Comparison of ENCODE assay signal across 14 cellular contexts in genomic region chr7:7202375-7202720, GRCh38. TPM values are rescaled to one million over a fixed set of nuclear protein-coding genes. Genes with fewer than 3 reads are reported as not detected.
DNase-seq lines count a peak whose midpoint lies in the region; ATAC-seq, FAIRE-seq and TF ChIP-seq lines count a peak whose summit lies in the region.
"Had no signal": no experiment of that assay in that cellular context is flagged by ENCODE, and none has a peak within 500 bp of the region (broad histone marks: within the 10 kb centered on the region; RNA-seq: fewer than 3 reads in every experiment).

No MANE protein-coding gene starts in this region.

- H2BK120ac ChIP-seq in trophoblast cell (ENCODE audit: insufficient read depth, low read length, poor library complexity), result no peak overlapping the region

- H2BK12ac ChIP-seq in trophoblast cell (ENCODE audit: low read length), result no peak overlapping the region

- CTCF ChIA-PET in activated CD4-positive, alpha-beta T cell treated with anti-CD3 and anti-CD28 coated beads, Interleukin-2, amount 10 ng/mL, durations not matched to agents 7 days and 5 days (lab: Charles Lee), result interaction anchor here (0.8 to 1.1 kb wide), 2 partner anchors 9 to 19 kb away, joined by 3 read pairs; no protein-coding TSS in a partner anchor

- H4K12ac ChIP-seq in trophoblast cell (ENCODE audit: low read depth, low read length), result no peak overlapping the region

- H3K36me3 ChIP-seq in MM.1S (replicated peaks; ENCODE audit: insufficient read depth, low read length) (no peaks in the 10 kb centered on the region), ectodermal cell (ENCODE audit: control insufficient read depth, insufficient read depth, low read length) (no peaks in the 10 kb centered on the region), trophoblast cell (ENCODE audit: control insufficient read depth in 1 of 2, insufficient read depth in 2 of 2, low read length in 2 of 2) (no peaks in the 10 kb centered on the region), pancreas (no peaks in the 10 kb centered on the region)
- H3K36me3 ChIP-seq: transverse colon had no signal

- H3K9ac ChIP-seq in MM.1S (ENCODE audit: low read length) (no peak overlapping the region), trophoblast cell (ENCODE audit: low read length) (no peak overlapping the region)

- no peak for FAIRE-seq in pancreas (lab: Jason Lieb, UNC)
- FAIRE-seq: A549, D721Med had no signal

- H3K79me1 ChIP-seq in trophoblast cell (ENCODE audit: low read length), result peaks cover 5% of the 10 kb centered on the region

- no peaks in the 10 kb centered on the region for H4K20me1 ChIP-seq in MM.1S (ENCODE audit: insufficient read depth, low read length)

- no peak overlapping the region for H2BK5ac ChIP-seq in trophoblast cell (ENCODE audit: low read depth, low read length, poor library complexity)

- no peak overlapping the region for H2AFZ ChIP-seq in MM.1S (ENCODE audit: low read length)
- H2AFZ ChIP-seq in trophoblast cell (ENCODE audit: insufficient read depth, low read length, poor library complexity), result no peak overlapping the region

- peak overlapping the region; percentile 4 for H4K91ac ChIP-seq in trophoblast cell (ENCODE audit: low read depth, low read length)

- no peak overlapping the region for H2AK5ac ChIP-seq in trophoblast cell (ENCODE audit: low read length)

- H3K27ac ChIP-seq in MM.1S (ENCODE audit: low read length) (peak overlapping the region; percentile 73; the same call in 1 of the 2 replicates), ectodermal cell (ENCODE audit: insufficient read depth, low read depth, low read length, poor library complexity, severe bottlenecking) (peak overlapping the region; percentile 80), trophoblast cell (ENCODE audit: low read depth, low read length) (no peak overlapping the region), pancreas (no peak overlapping the region)
- H3K27ac ChIP-seq: A549, coronary artery had no signal

- POLR2A ChIA-PET in activated CD4-positive, alpha-beta T cell treated with anti-CD3 and anti-CD28 coated beads, Interleukin-2, amount 10 ng/mL, durations not matched to agents 7 days and 5 days (lab: Charles Lee), result no interaction called here

- H3K9me3 ChIP-seq in MM.1S (replicated peaks; ENCODE audit: insufficient read depth, low read length) (no peaks in the 10 kb centered on the region), ectodermal cell (ENCODE audit: control insufficient read depth, low read length) (no peaks in the 10 kb centered on the region), trophoblast cell (ENCODE audit: insufficient read depth, low read depth, low read length) (no peaks in the 10 kb centered on the region), pancreas (no peaks in the 10 kb centered on the region)
- H3K9me3 ChIP-seq: A549 had no signal

- H3K18ac ChIP-seq in trophoblast cell (ENCODE audit: low read length), result no peak overlapping the region

- peaks cover 51% of the 10 kb centered on the region for H3K36me3 Mint-ChIP-seq in activated CD4-positive, alpha-beta T cell treated with anti-CD3 and anti-CD28 coated beads, Interleukin-2, amount 10 ng/mL, durations not matched to agents 7 days and 5 days (ENCODE audit: low read depth)

- no peak for ATAC-seq in pancreas
- ATAC-seq: A549 had no signal

- H3K79me2 ChIP-seq in MM.1S (ENCODE audit: low read length) (peaks cover 77% of the 10 kb centered on the region), trophoblast cell (ENCODE audit: control insufficient read depth, insufficient read depth, low read length, poor library complexity) (peaks cover 8% of the 10 kb centered on the region)

- no peaks in the 10 kb centered on the region for H3K27me3 Mint-ChIP-seq in activated CD4-positive, alpha-beta T cell treated with anti-CD3 and anti-CD28 coated beads, Interleukin-2, amount 10 ng/mL, durations not matched to agents 7 days and 5 days
- H3K27me3 Mint-ChIP-seq: activated CD4-positive, alpha-beta memory T cell treated with anti-CD3 and anti-CD28 coated beads for 36 hours had no signal

- H3K4me3 Mint-ChIP-seq in activated CD4-positive, alpha-beta T cell treated with anti-CD3 and anti-CD28 coated beads, Interleukin-2, amount 10 ng/mL, durations not matched to agents 7 days and 5 days, result peak overlapping the region; percentile 41

- H3K9me2 ChIP-seq in MM.1S (replicated peaks; ENCODE audit: insufficient read depth, low read length), result no peaks in the 10 kb centered on the region

- peak overlapping the region; percentile 39 for H3K27ac Mint-ChIP-seq in activated CD4-positive, alpha-beta T cell treated with anti-CD3 and anti-CD28 coated beads, Interleukin-2, amount 10 ng/mL, durations not matched to agents 7 days and 5 days

- H3K4me1 Mint-ChIP-seq in activated CD4-positive, alpha-beta T cell treated with anti-CD3 and anti-CD28 coated beads, Interleukin-2, amount 10 ng/mL, durations not matched to agents 7 days and 5 days, result peaks cover 82% of the 10 kb centered on the region

- H3K4me2 ChIP-seq in MM.1S (ENCODE audit: low read depth, low read length) (peak overlapping the region; percentile 80; the same call in 1 of the 2 replicates), trophoblast cell (ENCODE audit: low read length) (no peak overlapping the region)
- H3K4me2 ChIP-seq: A549 had no signal

- no peak overlapping the region for H3K23ac ChIP-seq in trophoblast cell (ENCODE audit: low read length)

- intact Hi-C loops in pancreas (cut with DNase I), result no loop called here

- H3K14ac ChIP-seq in trophoblast cell (ENCODE audit: low read length), result no peak overlapping the region

- peaks cover 29% of the 10 kb centered on the region for H3F3A ChIP-seq in MM.1S (ENCODE audit: insufficient read depth, low read length)

- DNase-seq in activated CD4-positive, alpha-beta T cell treated with anti-CD3 and anti-CD28 coated beads, Interleukin-2, amount 10 ng/mL, durations not matched to agents 7 days and 5 days, result no peak
- DNase-seq in activated CD4-positive, alpha-beta T cell treated with anti-CD3 and anti-CD28 coated beads, Interleukin-2, amount 50 U/mL, for 48 hours, result no peak
- DNase-seq in MM.1S (no peak), trophoblast cell (no peak), NK-92 (lab: John Stamatoyannopoulos, UW; ENCODE audit: unreplicated experiment) (no peak), pancreas (no peak), mesenteric fat pad (ENCODE audit: low spot score) (no peak)
- DNase-seq: activated CD4-positive, alpha-beta memory T cell treated with anti-CD3 and anti-CD28 coated beads for 36 hours; stimulated activated CD4-positive, alpha-beta T cell treated with anti-CD3 and anti-CD28 coated beads, Interleukin-12 subunit alpha, Interleukin-12 subunit beta, amount 100 ng/mL, for 4 hours; transverse colon had no signal

- H3K27me3 ChIP-seq in MM.1S (replicated peaks; ENCODE audit: insufficient read depth, low read length) (no peaks in the 10 kb centered on the region), ectodermal cell (ENCODE audit: control insufficient read depth, insufficient read depth, low read length, poor library complexity, severe bottlenecking) (no peaks in the 10 kb centered on the region), trophoblast cell (ENCODE audit: insufficient read depth, low read length) (no peaks in the 10 kb centered on the region), pancreas (no peaks in the 10 kb centered on the region)
- H3K27me3 ChIP-seq: transverse colon had no signal

- peak overlapping the region; percentile 72 for H3K4ac ChIP-seq in trophoblast cell (ENCODE audit: low read depth, low read length)

- H3K4me3 ChIP-seq in MM.1S (ENCODE audit: low read length) (no peak overlapping the region), ectodermal cell (ENCODE audit: insufficient read depth, low read depth, low read length) (no peak overlapping the region), trophoblast cell (ENCODE audit: low read depth, low read length) (no peak overlapping the region), pancreas (no peak overlapping the region)
- H3K4me3 ChIP-seq: A549, coronary artery, transverse colon had no signal

- 89% methylated on average over 1 of the region's 1 CpG; no CpG with 5 or more reads in 1 of the 2 experiments for WGBS in ectodermal cell, 2 experiments
- WGBS in trophoblast cell (ENCODE audit: extremely low coverage, insufficient coverage, insufficient read length), result no CpG with 5 or more reads among the region's 1 CpG
- 81 to 84% methylated on average over 1 of the region's 1 CpG for WGBS in pancreas, 2 donors

- TF ChIP-seq CTCF in MM.1S (IDR thresholded peaks at IDR 0.05; ENCODE audit: low read length), result no peak
- TF ChIP-seq CTCF in pancreas (IDR thresholded peaks at IDR 0.05), result no peak

- peaks cover 28% of the 10 kb centered on the region for H3K9me3 Mint-ChIP-seq in activated CD4-positive, alpha-beta T cell treated with anti-CD3 and anti-CD28 coated beads, Interleukin-2, amount 10 ng/mL, durations not matched to agents 7 days and 5 days

- H3K4me1 ChIP-seq in MM.1S (ENCODE audit: low read length), result peaks cover 43% of the 10 kb centered on the region
- peaks cover 5% of the 10 kb centered on the region for H3K4me1 ChIP-seq in ectodermal cell (ENCODE audit: control insufficient read depth, insufficient read depth, low read length)
- peaks cover 11% of the 10 kb centered on the region in 2 experiments for H3K4me1 ChIP-seq in trophoblast cell (ENCODE audit: control insufficient read depth in 1 of 2, insufficient read depth in 2 of 2, low read length in 2 of 2)
- no peaks in the 10 kb centered on the region for H3K4me1 ChIP-seq in pancreas
- H3K4me1 ChIP-seq: A549 had no signal

- H4K8ac ChIP-seq in trophoblast cell (ENCODE audit: low read depth, low read length), result no peak overlapping the region

RNA-seq across cellular contexts. Expression of gene C1GALT1, which starts 20.0 kb away (rescaled TPM):
- 10 to 100 TPM; 58.2 to 61.4 TPM for total RNA-seq in activated CD4-positive, alpha-beta T cell treated with anti-CD3 and anti-CD28 coated beads, Interleukin-2, amount 10 ng/mL, durations not matched to agents 7 days and 5 days
- 20.0 TPM for polyA plus RNA-seq in ectodermal cell (2013, experiment 1 of 4)
- polyA plus RNA-seq in ectodermal cell (2013, experiment 2 of 4), result 16.3 TPM
- 16.8 TPM for polyA plus RNA-seq in ectodermal cell (2013, experiment 3 of 4)
- 16.3 TPM for polyA plus RNA-seq in ectodermal cell (2013, experiment 4 of 4)
- 142 and 155 TPM in 2 replicates for polyA plus RNA-seq in trophoblast cell (2013)
- total RNA-seq in pancreas, result 10 to 100 TPM in 2 of 6 donors, 1 to 10 TPM in 4; 4.5 to 14.5 (median 7.0) TPM
- polyA plus RNA-seq in pancreas, result 1 to 10 TPM; 3.2 to 9.0 TPM
- total RNA-seq in mesenteric fat pad, result 23.8 TPM

Comparison
In these comparisons a context has a peak if more than half of its experiments do, and no peak if none do; other contexts are left out.
1. H3K27ac ChIP-seq: peak in MM.1S (single experiment) and ectodermal cell (single experiment); none in trophoblast cell (single experiment) and pancreas (0 of 4).